In the genomic region with DNA sequence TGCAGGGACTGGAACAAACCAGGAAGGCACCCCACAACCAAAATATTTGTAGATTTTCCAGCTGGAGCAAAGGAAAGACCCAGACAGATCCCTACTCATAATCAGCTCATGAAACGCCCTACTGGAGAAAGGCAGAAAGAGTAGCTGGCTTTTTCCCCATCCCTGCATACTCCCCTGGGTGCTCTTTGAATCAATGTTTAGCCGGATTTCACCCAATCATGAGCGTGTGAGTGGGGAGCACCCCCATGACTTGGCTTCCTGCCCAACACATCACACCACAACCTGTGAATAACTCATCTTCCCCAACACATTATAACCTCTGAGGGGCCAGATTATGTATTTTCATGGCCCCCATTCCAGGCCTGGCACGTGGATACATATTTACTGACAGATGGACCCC, we compare ENCODE assay signal across 9 cellular contexts. TPM values are rescaled to one million over a fixed set of nuclear protein-coding genes. Genes with fewer than 3 reads are reported as not detected.
DNase-seq lines count a peak whose midpoint lies in the region; ATAC-seq and TF ChIP-seq lines count a peak whose summit lies in the region.
"Had no signal": no experiment of that assay in that cellular context is flagged by ENCODE, and none has a peak within 500 bp of the region (broad histone marks: within the 10 kb centered on the region; RNA-seq: fewer than 3 reads in every experiment).

No MANE protein-coding gene starts in this region.

- H3K27ac Mint-ChIP-seq in IgD-negative memory B cell = peak overlapping the region; percentile 45 to 98 (median 97)
- H3K27ac Mint-ChIP-seq in effector memory CD8-positive, alpha-beta T cell = peak overlapping the region; percentile 94 to 96
- peak overlapping the region; percentile 98 for H3K27ac Mint-ChIP-seq in stimulated activated naive B cell treated with anti-CD40 and anti-IgM and Interleukin-4, amounts not matched to agents 10 μg/mL and 1 μg/mL and 100 μg/mL, for 72 hours

- H3K4me3 Mint-ChIP-seq in IgD-negative memory B cell = peak overlapping the region; percentile 60 to 93 (median 74)
- H3K4me3 Mint-ChIP-seq in effector memory CD8-positive, alpha-beta T cell = peak overlapping the region; percentile 94
- peak overlapping the region; percentile 83 to 90 for H3K4me3 Mint-ChIP-seq in stimulated activated naive B cell treated with anti-CD40 and anti-IgM and Interleukin-4, amounts not matched to agents 10 μg/mL and 1 μg/mL and 100 μg/mL, for 72 hours

- H3K27ac ChIP-seq in heart left ventricle = no peak overlapping the region
- H3K27ac ChIP-seq: esophagus muscularis mucosa had no signal

- H3K36me3 Mint-ChIP-seq in IgD-negative memory B cell = peaks cover 11% of the 10 kb centered on the region
- peaks cover 18% of the 10 kb centered on the region for H3K36me3 Mint-ChIP-seq in effector memory CD8-positive, alpha-beta T cell (ENCODE audit: insufficient read depth)
- peaks cover 5 to 22% of the 10 kb centered on the region in 2 donors for H3K36me3 Mint-ChIP-seq in stimulated activated naive B cell treated with anti-CD40 and anti-IgM and Interleukin-4, amounts not matched to agents 10 μg/mL and 1 μg/mL and 100 μg/mL, for 72 hours

- no peaks in the 10 kb centered on the region for H3K27me3 Mint-ChIP-seq in IgD-negative memory B cell
- no peaks in the 10 kb centered on the region for H3K27me3 Mint-ChIP-seq in effector memory CD8-positive, alpha-beta T cell
- H3K27me3 Mint-ChIP-seq in stimulated activated naive B cell treated with anti-CD40 and anti-IgM and Interleukin-4, amounts not matched to agents 10 μg/mL and 1 μg/mL and 100 μg/mL, for 72 hours = peaks cover 8 to 13% of the 10 kb centered on the region in 2 donors

- peak; percentile 43 for DNase-seq in activated CD4-positive, alpha-beta T cell treated with anti-CD3 and anti-CD28 coated beads, Interleukin-2, amount 50 U/mL, for 1 hour
- DNase-seq in effector memory CD8-positive, alpha-beta T cell = peak; percentile 53 to 60 (median 54)
- peak; percentile 44 for DNase-seq in stimulated activated naive B cell treated with anti-CD40 and anti-IgM and Interleukin-4, amounts not matched to agents 10 μg/mL and 1 μg/mL and 100 μg/mL, for 72 hours
- DNase-seq in heart left ventricle (no peak), cardiac septum (ENCODE audit: low spot score) (no peak)
- DNase-seq: occipital lobe had no signal

- peaks cover 0 to 1% (median 0%) of the 10 kb centered on the region in 12 donors for H3K9me3 ChIP-seq in heart left ventricle
- H3K9me3 ChIP-seq: esophagus muscularis mucosa had no signal

- intact Hi-C loops in heart left ventricle (cut with DNase I) = loop anchor here in 3 of 10 donors (5.0 to 10.0 kb wide), 4 partner anchors 146 to 376 kb away; no protein-coding TSS in a partner anchor
- intact Hi-C loops in cardiac septum (cut with DNase I) = no loop called here

- WGBS in heart left ventricle, 4 donors = 79 to 81% (median 79%) methylated on average over 4 of the region's 4 CpGs

- TF ChIP-seq POLR2A in heart left ventricle (IDR thresholded peaks at IDR 0.05) = no peak

- peaks cover 30 to 46% (median 40%) of the 10 kb centered on the region in 3 donors for H3K4me1 Mint-ChIP-seq in IgD-negative memory B cell
- peaks cover 58 to 59% of the 10 kb centered on the region in 2 donors for H3K4me1 Mint-ChIP-seq in effector memory CD8-positive, alpha-beta T cell (ENCODE audit: low read depth in 2 of 2)
- H3K4me1 Mint-ChIP-seq in stimulated activated naive B cell treated with anti-CD40 and anti-IgM and Interleukin-4, amounts not matched to agents 10 μg/mL and 1 μg/mL and 100 μg/mL, for 72 hours = peaks cover 39 to 50% of the 10 kb centered on the region in 2 donors

- no peak for TF ChIP-seq CTCF in heart left ventricle (IDR thresholded peaks at IDR 0.05)

- ATAC-seq in effector memory CD8-positive, alpha-beta T cell (replicated peaks) = peak; percentile 19
- peak; percentile 14 to 16 for ATAC-seq in stimulated activated naive B cell treated with anti-CD40 and anti-IgM and Interleukin-4, amounts not matched to agents 10 μg/mL and 1 μg/mL and 100 μg/mL, for 72 hours (replicated peaks)
- ATAC-seq in heart left ventricle (no peak), HG03025 (IDR thresholded peaks at IDR 0.05; ENCODE audit: low FRiP score, unreplicated experiment) (no peak)

- H3K4me3 ChIP-seq in heart left ventricle = no peak overlapping the region
- H3K4me3 ChIP-seq: esophagus muscularis mucosa had no signal

- H3K4me1 ChIP-seq in heart left ventricle = peaks cover 0 to 27% (median 0%) of the 10 kb centered on the region in 12 donors

- no peaks in the 10 kb centered on the region for H3K36me3 ChIP-seq in heart left ventricle
- H3K36me3 ChIP-seq: esophagus muscularis mucosa had no signal

- peaks cover 0 to 6% (median 0%) of the 10 kb centered on the region in 9 donors for H3K27me3 ChIP-seq in heart left ventricle
- H3K27me3 ChIP-seq: esophagus muscularis mucosa had no signal

- H3K9me3 Mint-ChIP-seq in IgD-negative memory B cell = peaks cover 0 to 1% (median 0%) of the 10 kb centered on the region in 3 donors
- H3K9me3 Mint-ChIP-seq in effector memory CD8-positive, alpha-beta T cell = no peaks in the 10 kb centered on the region
- H3K9me3 Mint-ChIP-seq in stimulated activated naive B cell treated with anti-CD40 and anti-IgM and Interleukin-4, amounts not matched to agents 10 μg/mL and 1 μg/mL and 100 μg/mL, for 72 hours = peaks cover 1 to 2% of the 10 kb centered on the region in 2 donors

RNA-seq across cellular contexts. Expression of a gene that starts 35.1 kb away (rescaled TPM):
- polyA plus RNA-seq in IgD-negative memory B cell (3.5 TPM), heart left ventricle (10 to 100 TPM in 1 of 2 donors, 1 to 10 TPM in 1; 7.1 to 16.0 TPM)
- total RNA-seq in heart left ventricle (10 to 100 TPM in 8 of 9 donors, 1 to 10 TPM in 1; 8.9 to 50.1 (median 19.4) TPM), cardiac septum (12.4 TPM)

Comparison
In these comparisons a context has a peak if more than half of its experiments do, and no peak if none do; other contexts are left out.
1. DNase-seq: peak in activated CD4-positive, alpha-beta T cell treated with anti-CD3 and anti-CD28 coated beads, Interleukin-2, amount 50 U/mL, for 1 hour (single experiment), effector memory CD8-positive, alpha-beta T cell (3 of 3) and stimulated activated naive B cell treated with anti-CD40 and anti-IgM and Interleukin-4, amounts not matched to agents 10 μg/mL and 1 μg/mL and 100 μg/mL, for 72 hours (single experiment); none in heart left ventricle (0 of 5) and cardiac septum (single experiment).
2. ATAC-seq: peak in effector memory CD8-positive, alpha-beta T cell (single experiment) and stimulated activated naive B cell treated with anti-CD40 and anti-IgM and Interleukin-4, amounts not matched to agents 10 μg/mL and 1 μg/mL and 100 μg/mL, for 72 hours (2 of 2); none in heart left ventricle (0 of 4) and HG03025 (single experiment).
3. Peak in every context shown above with its lines, with median percentiles within 50 percentile points of each other: H3K27ac Mint-ChIP-seq and H3K4me3 Mint-ChIP-seq.